33 cellular contexts compared by ENCODE assay signal in genomic region chr10:75817224-75817623, GRCh38.
"Had no signal": no experiment of that assay in that cellular context is flagged by ENCODE, and none has a peak within 500 bp of the region (broad histone marks: within the 10 kb centered on the region; RNA-seq: fewer than 3 reads in every experiment).

No MANE protein-coding gene starts in this region.

- DNase-seq: activated B cell treated with CpG ODN at 0.5 μM for 24 hours; activated CD4-positive, alpha-beta memory T cell treated with anti-CD3 and anti-CD28 coated beads for 36 hours; activated CD4-positive, alpha-beta T cell treated with anti-CD3 and anti-CD28 coated beads for 4 hours; activated CD4-positive, alpha-beta T cell treated with anti-CD3 and anti-CD28 coated beads, Interleukin-2, amount 10 ng/mL, durations not matched to agents 24 days and 14 days; activated CD4-positive, alpha-beta T cell treated with anti-CD3 and anti-CD28 coated beads, Interleukin-2, amount 50 U/mL, for 1 hour; activated CD4-positive, alpha-beta T cell treated with anti-CD3 and anti-CD28 coated beads, Interleukin-2, amount 50 U/mL, for 4 hours; activated CD4-positive, CD25-positive, alpha-beta regulatory T cell treated with anti-CD3 and anti-CD28 coated beads, Interleukin-2, amount 50 U/mL, for 72 hours; activated CD8-positive, alpha-beta memory T cell treated with anti-CD3 and anti-CD28 coated beads, Interleukin-2, amount 50 U/mL, for 4 hours; activated CD8-positive, alpha-beta T cell treated with anti-CD3 and anti-CD28 coated beads for 36 hours; activated effector memory CD4-positive, alpha-beta T cell treated with anti-CD3 and anti-CD28 coated beads, Interleukin-2, amount 50 U/mL, for 16 hours; activated gamma-delta T cell treated with Interleukin-2 at 50 U/mL for 16 hours; activated naive CD4-positive, alpha-beta T cell; activated naive CD4-positive, alpha-beta T cell treated with anti-CD3 and anti-CD28 coated beads for 36 hours; activated naive CD4-positive, alpha-beta T cell treated with anti-CD3 and anti-CD28 coated beads, Interleukin-2, amount 50 U/mL, for 16 hours; activated naive CD8-positive, alpha-beta T cell treated with anti-CD3 and anti-CD28 coated beads for 36 hours; activated T-cell treated with anti-CD3 and anti-CD28 coated beads for 4 hours; activated T-cell treated with anti-CD3 and anti-CD28 coated beads, Interleukin-2, amount 50 U/mL, for 1 hour; activated T-cell treated with anti-CD3 and anti-CD28 coated beads, Interleukin-2, amount 50 U/mL, for 4 hours; activated T-cell treated with anti-CD3 and anti-CD28 coated beads, Interleukin-2, amount 50 U/mL, for 72 hours; adrenal gland; amniotic stem cell; aorta; body of pancreas; brain microvascular endothelial cell; caudate nucleus; cerebellar nuclear complex; T-helper 1 cell; T-helper 2 cell; T-helper 9 cell had no signal

- H3K4me1 ChIP-seq: adrenal gland, body of pancreas, breast epithelium had no signal

- H3K27me3 ChIP-seq: adrenal gland, body of pancreas, brain microvascular endothelial cell, breast epithelium had no signal

- H3K27ac ChIP-seq: adrenal gland, body of pancreas, brain microvascular endothelial cell, breast epithelium, VCaP had no signal

- ATAC-seq: activated CD8-positive, alpha-beta T cell treated with anti-CD3 and anti-CD28 coated beads for 36 hours; activated naive CD4-positive, alpha-beta T cell treated with anti-CD3 and anti-CD28 coated beads, Interleukin-2, amount 50 U/mL, for 72 hours; activated T-cell treated with anti-CD3 and anti-CD28 coated beads, Interleukin-2, amount 50 U/mL, for 4 hours; activated T-cell treated with anti-CD3 and anti-CD28 coated beads, Interleukin-2, amount 50 U/mL, for 72 hours; activated T-helper 17 cell treated with anti-CD3 and anti-CD28 coated beads, Interleukin-2, amount 50 U/mL, for 72 hours; body of pancreas had no signal

- H3K4me3 ChIP-seq: adrenal gland, body of pancreas, breast epithelium had no signal

- H3K36me3 ChIP-seq: adrenal gland, brain microvascular endothelial cell, breast epithelium had no signal

- H3K9me3 ChIP-seq: adrenal gland, body of pancreas, breast epithelium had no signal
